19 cellular contexts compared by ENCODE assay signal in genomic region chr10:125216897-125217296, GRCh38. TPM values are rescaled to one million over a fixed set of nuclear protein-coding genes. Genes with fewer than 3 reads are reported as not detected.
DNase-seq lines count a peak whose midpoint lies in the region; ATAC-seq, FAIRE-seq and TF ChIP-seq lines count a peak whose summit lies in the region.
"Had no signal": no experiment of that assay in that cellular context is flagged by ENCODE, and none has a peak within 500 bp of the region (broad histone marks: within the 10 kb centered on the region; RNA-seq: fewer than 3 reads in every experiment).

No MANE protein-coding gene starts in this region.

- no peaks in the 10 kb centered on the region for H3K9me1 ChIP-seq in K562 (ENCODE audit: control insufficient read depth, insufficient read depth, low read length)

- H3K27me3 ChIP-seq in HAP-1 (ENCODE audit: low read depth) = no peaks in the 10 kb centered on the region
- peaks cover 5 to 51% of the 10 kb centered on the region in 2 experiments; a peak in 4 of 5 replicates for H3K27me3 ChIP-seq in K562 (ENCODE audit: control insufficient read depth in 2 of 2, insufficient read depth in 2 of 2, low read length in 2 of 2)
- no peaks in the 10 kb centered on the region for H3K27me3 ChIP-seq in upper lobe of left lung
- peaks cover 0 to 7% (median 0%) of the 10 kb centered on the region in 45 donors for H3K27me3 ChIP-seq in dorsolateral prefrontal cortex
- H3K27me3 ChIP-seq: BLaER1 had no signal

- H3K79me2 ChIP-seq in K562 (ENCODE audit: control insufficient read depth, insufficient read depth, low read length) = no peaks in the 10 kb centered on the region

- no peak for TF ChIP-seq RAD21 in K562 (CRISPR knock-in tag; conservative IDR thresholded peaks at IDR 0.05 in 1 of 2, IDR thresholded peaks at IDR 0.05 in 1 of 2)

- H3K4me3 ChIP-seq in HAP-1 (no peak overlapping the region), K562 (no peak overlapping the region), upper lobe of left lung (no peak overlapping the region), dorsolateral prefrontal cortex (no peak overlapping the region)
- H3K4me3 ChIP-seq: BLaER1, GM23338 had no signal

- H3K9me3 ChIP-seq in HAP-1 (no peaks in the 10 kb centered on the region), K562 (replicated peaks; ENCODE audit: control insufficient read depth, insufficient read depth, low read depth, low read length) (no peaks in the 10 kb centered on the region), upper lobe of left lung (no peaks in the 10 kb centered on the region)
- H3K9me3 ChIP-seq: BLaER1, Caco-2 had no signal

- no peak overlapping the region for H3K4me2 ChIP-seq in K562 (ENCODE audit: insufficient read depth, low read length)
- H3K4me2 ChIP-seq: BLaER1, GM23338 had no signal

- no peak overlapping the region for H2AFZ ChIP-seq in K562 (ENCODE audit: low read depth, low read length)
- H2AFZ ChIP-seq: GM23338 had no signal

- CTCF ChIA-PET in K562 (lab: Yijun Ruan, JAX; ENCODE audit: low intra/inter-chr PET ratio) = no interaction called here

- POLR2A ChIA-PET in K562 (lab: Yijun Ruan, JAX) = interaction anchor here (0.6 to 0.7 kb wide), 2 partner anchors 13 to 108 kb away, joined by 3 read pairs; no protein-coding TSS in a partner anchor

- TF ChIP-seq EP300 in K562 (IDR thresholded peaks at IDR 0.05; ENCODE audit: low read length) = no peak
- no peak for TF ChIP-seq EP300 in upper lobe of left lung (IDR thresholded peaks at IDR 0.05)

- DNase-seq in HAP-1 (ENCODE audit: low spot score in 2 of 2) = peak; percentile 4 to 24
- DNase-seq in NCI-H526 (lab: John Stamatoyannopoulos, UW) = peak; percentile 19 to 26
- DNase-seq in K562 (ENCODE audit: extremely low read depth in 1 of 4, low spot score in 3 of 4) = no peak
- no peak for DNase-seq in upper lobe of left lung
- no peak for DNase-seq in activated gamma-delta T cell treated with Interleukin-2 at 50 U/mL for 16 hours
- no peak for DNase-seq in dorsolateral prefrontal cortex
- DNase-seq: Caco-2; CD4-positive, CD25-positive, alpha-beta regulatory T cell; CD8-positive, alpha-beta T cell; DMS153; DND-41; H9 had no signal

- in situ Hi-C loops in HAP-1 (cut with MboI; ENCODE audit: low sequenced_read_pairs) (no loop called here), K562 (cut with MboI) (no loop called here)

- WGBS in K562 (ENCODE audit: insufficient coverage, low coverage, missing lambda C conversion rate) = 2% methylated on average over 5 of the region's 5 CpGs
- 53% methylated on average over 5 of the region's 5 CpGs for WGBS in upper lobe of left lung, 2 donors

- H3K36me3 ChIP-seq in HAP-1 (replicated peaks) = no peaks in the 10 kb centered on the region
- no peaks in the 10 kb centered on the region for H3K36me3 ChIP-seq in K562 (ENCODE audit: control insufficient read depth, insufficient read depth, low read length)
- H3K36me3 ChIP-seq in upper lobe of left lung = no peaks in the 10 kb centered on the region
- H3K36me3 ChIP-seq: BLaER1 had no signal

- H4K20me1 ChIP-seq in K562 (replicated peaks; ENCODE audit: control insufficient read depth, insufficient read depth, low read length) = 0 out of 2 replicates have a peak, but pooled peaks cover 4% of the 10 kb centered on the region
- H4K20me1 ChIP-seq: BLaER1 had no signal

- TF ChIP-seq CTCF in K562 (IDR thresholded peaks at IDR 0.05 in 2 of 3, conservative IDR thresholded peaks at IDR 0.05 in 1 of 3; ENCODE audit: insufficient read depth in 2 of 3, low read depth in 1 of 3, low read length in 3 of 3) = no peak
- no peak for TF ChIP-seq CTCF in upper lobe of left lung (IDR thresholded peaks at IDR 0.05)
- no peak for TF ChIP-seq CTCF in dorsolateral prefrontal cortex (IDR thresholded peaks at IDR 0.05 in 54 of 56, conservative IDR thresholded peaks at IDR 0.05 in 2 of 56; ENCODE audit: low read depth in 1 of 56, partially characterized antibody in 56 of 56)

- no peaks in the 10 kb centered on the region; the same call in 1 of the 2 replicates for H3K4me1 ChIP-seq in HAP-1
- H3K4me1 ChIP-seq in K562 (replicated peaks in 1 of 2; ENCODE audit: control insufficient read depth in 2 of 2, insufficient read depth in 2 of 2, low read length in 2 of 2) = no peaks in the 10 kb centered on the region
- H3K4me1 ChIP-seq in upper lobe of left lung = no peaks in the 10 kb centered on the region

- no peak overlapping the region for H3K9ac ChIP-seq in K562 (ENCODE audit: insufficient read depth in 1 of 2, low read depth in 2 of 2, low read length in 2 of 2)
- H3K9ac ChIP-seq: BLaER1 had no signal

- H3K27ac ChIP-seq in K562 (ENCODE audit: extremely low read depth, low read depth, low read length) (no peak overlapping the region), upper lobe of left lung (no peak overlapping the region), dorsolateral prefrontal cortex (no peak overlapping the region)
- H3K27ac ChIP-seq: 22Rv1, BLaER1, C4-2B had no signal

- no peak for FAIRE-seq in K562 (lab: Jason Lieb, UNC)
- FAIRE-seq: A204.1, G401.6, GM12892 had no signal

- ATAC-seq in K562 = no peak
- no peak for ATAC-seq in upper lobe of left lung (ENCODE audit: low FRiP score in 2 of 2)
- ATAC-seq: CD8-positive, alpha-beta T cell; GM23338 had no signal

- intact Hi-C loops in K562 (cut with micrococcal nuclease) (no loop called here), dorsolateral prefrontal cortex (cut with DNase I) (no loop called here)

- no TSS peak for BruUV-seq in K562 (replicated peaks; lab: Mats Ljungman, UMichigan)

- TF ChIP-seq POLR2A in K562 (conservative IDR thresholded peaks at IDR 0.05) (no peak), upper lobe of left lung (IDR thresholded peaks at IDR 0.05) (no peak)

TF ChIP-seq in K562, 482 proteins besides CTCF, POLR2A, EP300 and RAD21 (continues in another document):
- TF ChIP-seq MEIS2 (IDR thresholded peaks at IDR 0.05; ENCODE audit: partially characterized antibody) (peak; percentile 5), ZBTB17 (CRISPR knock-in tag; IDR thresholded peaks at IDR 0.05) (no peak), RNF219 (CRISPR knock-in tag; IDR thresholded peaks at IDR 0.05) (no peak), E4F1 (CRISPR knock-in tag; IDR thresholded peaks at IDR 0.05; ENCODE audit: borderline replicate concordance) (no peak)

RNA-seq across cellular contexts. Expression of gene CTBP2, which starts 56.5 kb away (rescaled TPM):
- 15.3 and 51.2 TPM in 2 replicates for total RNA-seq in K562 (2011; cell fraction: chromatin; rRNA removed; ENCODE audit: low replicate concordance)
- 15.2 and 21.3 TPM in 2 replicates for total RNA-seq in K562 (2011; cell fraction: nucleolus; rRNA removed)
- total RNA-seq in K562 (2011; cell fraction: nucleoplasm; rRNA removed) = 17.3 and 22.5 TPM in 2 replicates
- total RNA-seq in K562 (2014; rRNA removed) (6.0 and 7.2 TPM in 2 replicates), K562 (2014; rRNA removed; fragmentation: Illumina TruSeq; extraction: Trizol) (8.0 and 8.3 TPM in 2 replicates), K562 (2015; rRNA removed; fragmentation: Illumina TruSeq; extraction: Trizol) (6.9 and 7.2 TPM in 2 replicates), K562 (2021) (6.5 and 8.8 TPM in 2 replicates), upper lobe of left lung (10 to 100 TPM; 47.1 to 82.5 (median 59.7) TPM), dorsolateral prefrontal cortex (10 to 100 TPM; 31.4 to 73.2 (median 44.4) TPM)
- polyA plus RNA-seq in K562 (2011; rRNA removed) (1.3 and 1.8 TPM in 2 replicates), K562 (2014; fragmentation: Illumina TruSeq; extraction: Trizol) (2.0 and 3.2 TPM in 2 replicates), K562 (2014; fragmentation: Nextera tagmentation; extraction: Ambion mirVana) (1 to 10 TPM; 1.5 to 1.9 TPM), K562 (2014; rRNA removed) (5.1 and 5.6 TPM in 2 replicates)
- 0.41 and 1.2 TPM in 2 replicates for polyA plus RNA-seq in K562 (2011; cell fraction: cytosol; rRNA removed)
- polyA plus RNA-seq in K562 (2011; cell fraction: nucleus; rRNA removed) = 1.1 and 1.4 TPM in 2 replicates
- 2.5 and 2.7 TPM in 2 replicates for polyA plus RNA-seq in K562 (2012)
- 14.4 and 22.5 TPM in 2 replicates for polyA minus RNA-seq in K562 (2011; rRNA and poly(A)+ RNA removed)
- 9.6 and 12.3 TPM in 2 replicates for polyA minus RNA-seq in K562 (2011; cell fraction: cytosol; rRNA and poly(A)+ RNA removed)
- polyA minus RNA-seq in K562 (2011; cell fraction: nucleus; rRNA and poly(A)+ RNA removed) = 11.4 and 17.2 TPM in 2 replicates

Comparison
In these comparisons a context has a peak if more than half of its experiments do, and no peak if none do; other contexts are left out.
1. DNase-seq: peak in HAP-1 (2 of 2) and NCI-H526 (2 of 2); none in K562 (0 of 4), upper lobe of left lung (0 of 2), activated gamma-delta T cell treated with Interleukin-2 at 50 U/mL for 16 hours (single experiment) and dorsolateral prefrontal cortex (0 of 10).